In the genomic region with DNA sequence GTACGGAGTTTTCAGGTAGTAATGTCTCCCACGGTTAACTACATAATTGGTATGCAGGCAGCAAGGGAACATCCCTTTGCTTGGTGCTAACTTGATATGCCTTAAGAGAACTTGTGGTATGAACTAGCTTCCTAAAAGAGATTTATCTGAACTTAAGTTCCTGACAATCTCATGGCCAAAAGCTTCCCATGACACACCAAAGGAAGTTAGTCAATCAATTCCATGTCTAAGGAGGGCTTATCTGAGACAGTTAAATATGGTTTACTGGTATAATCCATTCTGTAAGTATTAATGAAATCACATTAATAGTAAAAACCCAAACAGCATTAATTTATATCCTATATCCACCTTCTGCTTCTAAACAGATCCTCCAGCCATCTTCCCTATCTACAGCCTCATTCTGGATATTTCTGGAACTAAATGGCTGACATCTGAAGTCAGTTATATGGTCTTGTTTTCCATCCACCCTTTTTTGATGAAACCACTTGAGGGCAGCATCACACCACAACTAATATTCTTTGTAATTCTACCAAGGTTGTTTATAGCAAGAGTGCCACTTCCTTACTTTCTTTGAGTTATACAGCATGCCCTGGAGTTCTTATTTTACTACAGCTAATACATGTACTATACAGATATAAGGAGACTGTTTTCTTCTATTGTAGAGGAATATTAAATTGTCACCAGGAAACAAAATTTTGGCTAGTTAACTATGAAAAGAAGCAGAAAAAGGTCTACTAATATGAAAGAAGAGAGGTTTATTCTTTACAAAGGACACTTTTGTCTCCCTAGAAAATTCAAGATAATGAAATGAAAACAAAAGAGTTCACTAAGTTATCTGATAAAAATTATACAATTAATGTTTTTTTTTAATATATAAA, we compare ENCODE assay signal across 8 cellular contexts. TPM values are rescaled to one million over a fixed set of nuclear protein-coding genes. Genes with fewer than 3 reads are reported as not detected.
DNase-seq lines count a peak whose midpoint lies in the region; ATAC-seq and TF ChIP-seq lines count a peak whose summit lies in the region.

No MANE protein-coding gene starts in this region.

- no peak overlapping the region for H3K4me3 Mint-ChIP-seq in activated B cell treated with CpG ODN at 0.5 μM for 24 hours
- no peak overlapping the region for H3K4me3 Mint-ChIP-seq in naive thymus-derived CD8-positive, alpha-beta T cell
- H3K4me3 Mint-ChIP-seq in type B pancreatic cell, result no peak overlapping the region

- CTCF ChIA-PET in activated B cell treated with CpG ODN at 0.5 μM for 24 hours (lab: Charles Lee), result interaction anchor here (0.8 to 8.1 kb wide), 14 partner anchors 18 to 1033 kb away, joined by 3 to 121 read pairs (median 4); no protein-coding TSS in a partner anchor

- no peaks in the 10 kb centered on the region for H3K36me3 Mint-ChIP-seq in activated B cell treated with CpG ODN at 0.5 μM for 24 hours (ENCODE audit: low read depth)
- no peaks in the 10 kb centered on the region for H3K36me3 Mint-ChIP-seq in naive thymus-derived CD8-positive, alpha-beta T cell
- H3K36me3 Mint-ChIP-seq in type B pancreatic cell, result no peaks in the 10 kb centered on the region

- ATAC-seq in HG03045 (IDR thresholded peaks at IDR 0.05; ENCODE audit: unreplicated experiment), result peak; percentile 65
- peak; percentile 84 for ATAC-seq in activated B cell treated with CpG ODN at 0.5 μM for 24 hours (ENCODE audit: low read depth)
- ATAC-seq in esophagus mucosa, result peak; percentile 90
- ATAC-seq in naive thymus-derived CD8-positive, alpha-beta T cell, result peak; percentile 70 to 73

- H3K27ac Mint-ChIP-seq in activated B cell treated with CpG ODN at 0.5 μM for 24 hours, result no peak overlapping the region
- H3K27ac Mint-ChIP-seq in naive thymus-derived CD8-positive, alpha-beta T cell, result no peak overlapping the region
- no peak overlapping the region for H3K27ac Mint-ChIP-seq in type B pancreatic cell

- intact Hi-C loops in activated B cell treated with CpG ODN at 0.5 μM for 24 hours (cut with micrococcal nuclease), result loop anchor here (1.0 to 5.0 kb wide), 10 partner anchors 136 to 1061 kb away; a partner anchor contains a TSS

- H3K27me3 Mint-ChIP-seq in activated B cell treated with CpG ODN at 0.5 μM for 24 hours, result no peaks in the 10 kb centered on the region
- H3K27me3 Mint-ChIP-seq in naive thymus-derived CD8-positive, alpha-beta T cell, result no peaks in the 10 kb centered on the region
- no peaks in the 10 kb centered on the region for H3K27me3 Mint-ChIP-seq in type B pancreatic cell

- DNase-seq in activated T-cell treated with anti-CD3 and anti-CD28 coated beads for 24 hours (ENCODE audit: low read depth) (peak; percentile 53), NCI-H345 (lab: John Stamatoyannopoulos, UW) (peak; percentile 62), activated B cell treated with CpG ODN at 0.5 μM for 24 hours (no peak), type B pancreatic cell (ENCODE audit: extremely low spot score, unreplicated experiment) (no peak)
- DNase-seq in activated T-cell treated with anti-CD3 and anti-CD28 coated beads, Interleukin-2, amount 50 U/mL, for 1 hour, result no peak
- DNase-seq in naive thymus-derived CD8-positive, alpha-beta T cell, result peak in 9 of 10 donors; percentile 29 to 74 (median 62)

- no peaks in the 10 kb centered on the region for H3K9me3 Mint-ChIP-seq in activated B cell treated with CpG ODN at 0.5 μM for 24 hours
- H3K9me3 Mint-ChIP-seq in naive thymus-derived CD8-positive, alpha-beta T cell, result no peaks in the 10 kb centered on the region
- H3K9me3 Mint-ChIP-seq in type B pancreatic cell, result no peaks in the 10 kb centered on the region

- H3K4me1 Mint-ChIP-seq in activated B cell treated with CpG ODN at 0.5 μM for 24 hours (peaks cover 4% of the 10 kb centered on the region), type B pancreatic cell (ENCODE audit: unreplicated experiment) (peaks cover 4% of the 10 kb centered on the region)
- H3K4me1 Mint-ChIP-seq in naive thymus-derived CD8-positive, alpha-beta T cell, result peaks cover 3 to 7% (median 4%) of the 10 kb centered on the region in 4 donors

- POLR2A ChIA-PET in activated B cell treated with CpG ODN at 0.5 μM for 24 hours (lab: Charles Lee), result interaction anchor here (0.6 to 3.3 kb wide), 4 partner anchors 173 to 318 kb away, joined by 3 to 13 read pairs (median 8); no protein-coding TSS in a partner anchor
- POLR2A ChIA-PET in naive thymus-derived CD8-positive, alpha-beta T cell (lab: Charles Lee), result interaction anchor here (0.6 to 0.7 kb wide), 3 partner anchors 50 to 314 kb away, joined by 3 to 4 read pairs (median 3); no protein-coding TSS in a partner anchor

- TF ChIP-seq CTCF in activated B cell treated with CpG ODN at 0.5 μM for 24 hours (IDR thresholded peaks at IDR 0.05), result peak; percentile 55
- TF ChIP-seq CTCF in type B pancreatic cell (conservative IDR thresholded peaks at IDR 0.05), result peak; percentile 83

RNA-seq across cellular contexts. Expression of a gene that starts 34.7 kb away (rescaled TPM):
- not detected in 2 replicates for total RNA-seq in activated B cell treated with CpG ODN at 0.5 μM for 24 hours
- total RNA-seq in esophagus mucosa, result 0.56 TPM
- not detected for total RNA-seq in naive thymus-derived CD8-positive, alpha-beta T cell
- not detected for polyA plus RNA-seq in naive thymus-derived CD8-positive, alpha-beta T cell
- not detected in 2 replicates for total RNA-seq in type B pancreatic cell (ENCODE audit: low replicate concordance)

Comparison
In these comparisons a context has a peak if more than half of its experiments do, and no peak if none do; other contexts are left out.
1. DNase-seq: peak in activated T-cell treated with anti-CD3 and anti-CD28 coated beads for 24 hours (single experiment), NCI-H345 (single experiment) and naive thymus-derived CD8-positive, alpha-beta T cell (9 of 10); none in activated T-cell treated with anti-CD3 and anti-CD28 coated beads, Interleukin-2, amount 50 U/mL, for 1 hour (single experiment), activated B cell treated with CpG ODN at 0.5 μM for 24 hours (single experiment) and type B pancreatic cell (single experiment).
2. Peak in every context shown above with its lines, with median percentiles within 50 percentile points of each other: ATAC-seq.